Comparison of ENCODE assay signal across 22 cellular contexts in genomic region chrX:36986231-36986630, GRCh38. TPM values are rescaled to one million over a fixed set of nuclear protein-coding genes. Genes with fewer than 3 reads are reported as not detected.
DNase-seq lines count a peak whose midpoint lies in the region; ATAC-seq, FAIRE-seq and TF ChIP-seq lines count a peak whose summit lies in the region.
"Had no signal": no experiment of that assay in that cellular context is flagged by ENCODE, and none has a peak within 500 bp of the region (broad histone marks: within the 10 kb centered on the region; RNA-seq: fewer than 3 reads in every experiment).

No MANE protein-coding gene starts in this region.

- no peaks in the 10 kb centered on the region for H3K4me1 Mint-ChIP-seq in glutamatergic neuron (ENCODE audit: low read depth, unreplicated experiment)
- peaks cover 5% of the 10 kb centered on the region for H3K4me1 Mint-ChIP-seq in neural crest cell
- no peaks in the 10 kb centered on the region for H3K4me1 Mint-ChIP-seq in activated T-cell treated with anti-CD3 and anti-CD28 coated beads, Interleukin-2, amount 50 U/mL, for 72 hours (ENCODE audit: low read depth)

- intact Hi-C loops in Right ventricle myocardium superior (cut with DNase I), result no loop called here

- H3K4me3 Mint-ChIP-seq in glutamatergic neuron (ENCODE audit: unreplicated experiment) (peak overlapping the region; percentile 59), neural crest cell (peak overlapping the region; percentile 23)
- no peak overlapping the region for H3K4me3 Mint-ChIP-seq in activated T-cell treated with anti-CD3 and anti-CD28 coated beads, Interleukin-2, amount 50 U/mL, for 72 hours
- H3K4me3 Mint-ChIP-seq: activated T-helper 1 cell treated with anti-CD3 and anti-CD28 coated beads, Interleukin-12 subunit alpha, Interleukin-12 subunit beta, Interleukin-2, Interleukin-4 antibody, amounts not matched to agents 30 ng/mL and 10 ng/mL and 1 ng/mL, durations not matched to agents 14 hours and 24 hours and 36 hours; stimulated activated naive CD8-positive, alpha-beta T cell treated with anti-CD3 and anti-CD28 coated beads, Interleukin-15, Interleukin-2, amounts not matched to agents 100 ng/mL and 50 ng/mL, for 24 hours had no signal

- peaks cover 28% of the 10 kb centered on the region for H3K27me3 ChIP-seq in cardiac muscle cell
- H3K27me3 ChIP-seq: ascending aorta had no signal

- H3K9me3 ChIP-seq in cardiac muscle cell (ENCODE audit: low read depth), result no peaks in the 10 kb centered on the region
- H3K9me3 ChIP-seq: ascending aorta, sigmoid colon had no signal

- ATAC-seq in Right ventricle myocardium superior (ENCODE audit: poor library complexity), result no peak
- no peak for ATAC-seq in GM18870 (IDR thresholded peaks at IDR 0.05; ENCODE audit: unreplicated experiment)
- ATAC-seq in activated T-cell treated with anti-CD3 and anti-CD28 coated beads, Interleukin-2, amount 50 U/mL, for 72 hours (replicated peaks in 1 of 2), result no peak
- no peak for ATAC-seq in HG02759 (IDR thresholded peaks at IDR 0.05; ENCODE audit: unreplicated experiment)

- DNase-seq in cardiac muscle cell (ENCODE audit: low read depth in 1 of 2, low spot score in 1 of 2) (no peak), Right ventricle myocardium superior (no peak), glutamatergic neuron (no peak), neural crest cell (ENCODE audit: low read depth, low spot score) (no peak), urothelium cell line (ENCODE audit: low spot score) (peak; percentile 1)
- DNase-seq in activated T-cell treated with anti-CD3 and anti-CD28 coated beads, Interleukin-2, amount 50 U/mL, for 72 hours, result no peak
- DNase-seq: activated CD4-positive, alpha-beta T cell treated with anti-CD3 and anti-CD28 coated beads for 48 hours; foreskin fibroblast; GM23248; KBM-7; NCI-H1417 treated with DMSO at 0.1 percent for 48 hours; NCI-H510A; sigmoid colon had no signal

- H3K27ac ChIP-seq in cardiac muscle cell, result no peak overlapping the region
- H3K27ac ChIP-seq: ascending aorta, GM23248, sigmoid colon had no signal

- no peak for FAIRE-seq in urothelium cell line (lab: Jason Lieb, UNC)
- FAIRE-seq: A204.1, islet of Langerhans had no signal

- H3K36me3 Mint-ChIP-seq in glutamatergic neuron (ENCODE audit: unreplicated experiment), result no peaks in the 10 kb centered on the region
- H3K36me3 Mint-ChIP-seq in neural crest cell (ENCODE audit: low read depth), result peaks cover 2% of the 10 kb centered on the region
- peaks cover 0 to 6% of the 10 kb centered on the region in 2 donors for H3K36me3 Mint-ChIP-seq in activated T-cell treated with anti-CD3 and anti-CD28 coated beads, Interleukin-2, amount 50 U/mL, for 72 hours (ENCODE audit: insufficient read depth in 2 of 2)

- peak overlapping the region; percentile 11 for H3K4me3 ChIP-seq in cardiac muscle cell
- H3K4me3 ChIP-seq: GM23248, sigmoid colon had no signal

- peaks cover 3% of the 10 kb centered on the region for H3K27me3 Mint-ChIP-seq in glutamatergic neuron (ENCODE audit: unreplicated experiment)
- H3K27me3 Mint-ChIP-seq in neural crest cell (ENCODE audit: low read depth), result peaks cover 38% of the 10 kb centered on the region
- peaks cover 27% of the 10 kb centered on the region for H3K27me3 Mint-ChIP-seq in activated T-cell treated with anti-CD3 and anti-CD28 coated beads, Interleukin-2, amount 50 U/mL, for 72 hours (ENCODE audit: low read depth)

- TF ChIP-seq CTCF in cardiac muscle cell (IDR thresholded peaks at IDR 0.05; ENCODE audit: low read depth, low read length) (no peak), glutamatergic neuron (IDR thresholded peaks at IDR 0.05; ENCODE audit: partially characterized antibody, unreplicated experiment) (no peak), neural crest cell (conservative IDR thresholded peaks at IDR 0.05) (no peak)

- no peaks in the 10 kb centered on the region for H3K36me3 ChIP-seq in cardiac muscle cell
- H3K36me3 ChIP-seq: ascending aorta, sigmoid colon had no signal

- H3K27ac Mint-ChIP-seq in glutamatergic neuron (ENCODE audit: unreplicated experiment), result no peak overlapping the region
- H3K27ac Mint-ChIP-seq in neural crest cell (ENCODE audit: unreplicated experiment), result no peak overlapping the region
- no peak overlapping the region for H3K27ac Mint-ChIP-seq in activated T-cell treated with anti-CD3 and anti-CD28 coated beads, Interleukin-2, amount 50 U/mL, for 72 hours
- H3K27ac Mint-ChIP-seq: activated T-helper 1 cell treated with anti-CD3 and anti-CD28 coated beads, Interleukin-12 subunit alpha, Interleukin-12 subunit beta, Interleukin-2, Interleukin-4 antibody, amounts not matched to agents 30 ng/mL and 10 ng/mL and 1 ng/mL, durations not matched to agents 14 hours and 24 hours and 36 hours; stimulated activated naive CD8-positive, alpha-beta T cell treated with anti-CD3 and anti-CD28 coated beads, Interleukin-15, Interleukin-2, amounts not matched to agents 100 ng/mL and 50 ng/mL, for 24 hours had no signal

- H3K9me3 Mint-ChIP-seq in glutamatergic neuron (ENCODE audit: unreplicated experiment) (peaks cover 2% of the 10 kb centered on the region), neural crest cell (peaks cover 3% of the 10 kb centered on the region)
- peaks cover 0 to 3% of the 10 kb centered on the region in 2 donors for H3K9me3 Mint-ChIP-seq in activated T-cell treated with anti-CD3 and anti-CD28 coated beads, Interleukin-2, amount 50 U/mL, for 72 hours
- H3K9me3 Mint-ChIP-seq: activated T-helper 1 cell treated with anti-CD3 and anti-CD28 coated beads, Interleukin-12 subunit alpha, Interleukin-12 subunit beta, Interleukin-2, Interleukin-4 antibody, amounts not matched to agents 30 ng/mL and 10 ng/mL and 1 ng/mL, durations not matched to agents 14 hours and 24 hours and 36 hours had no signal

- H3K4me1 ChIP-seq in cardiac muscle cell (ENCODE audit: low read depth), result no peaks in the 10 kb centered on the region
- H3K4me1 ChIP-seq: ascending aorta, sigmoid colon had no signal

RNA-seq across cellular contexts. Expression of gene FAM47C, which starts 21.9 kb away (rescaled TPM):
- total RNA-seq in cardiac muscle cell (not detected in 2 replicates), Right ventricle myocardium superior (not detected), glutamatergic neuron (ENCODE audit: unreplicated experiment) (not detected), neural crest cell (not detected in 2 replicates)
- not detected in 2 replicates for polyA plus RNA-seq in cardiac muscle cell
- not detected for total RNA-seq in activated T-cell treated with anti-CD3 and anti-CD28 coated beads, Interleukin-2, amount 50 U/mL, for 72 hours
- total RNA-seq: activated T-helper 1 cell treated with anti-CD3 and anti-CD28 coated beads, Interleukin-12 subunit alpha, Interleukin-12 subunit beta, Interleukin-2, Interleukin-4 antibody, amounts not matched to agents 30 ng/mL and 10 ng/mL and 1 ng/mL, durations not matched to agents 14 hours and 24 hours and 36 hours; ascending aorta; GM23248; myocyte; RPMI7951; sigmoid colon had no signal
- polyA plus RNA-seq: GM23248, sigmoid colon had no signal

Comparison
In these comparisons a context has a peak if more than half of its experiments do, and no peak if none do; other contexts are left out.
1. H3K4me3 Mint-ChIP-seq: peak in glutamatergic neuron (single experiment) and neural crest cell (single experiment); none in activated T-cell treated with anti-CD3 and anti-CD28 coated beads, Interleukin-2, amount 50 U/mL, for 72 hours (0 of 2).